In the genomic region with DNA sequence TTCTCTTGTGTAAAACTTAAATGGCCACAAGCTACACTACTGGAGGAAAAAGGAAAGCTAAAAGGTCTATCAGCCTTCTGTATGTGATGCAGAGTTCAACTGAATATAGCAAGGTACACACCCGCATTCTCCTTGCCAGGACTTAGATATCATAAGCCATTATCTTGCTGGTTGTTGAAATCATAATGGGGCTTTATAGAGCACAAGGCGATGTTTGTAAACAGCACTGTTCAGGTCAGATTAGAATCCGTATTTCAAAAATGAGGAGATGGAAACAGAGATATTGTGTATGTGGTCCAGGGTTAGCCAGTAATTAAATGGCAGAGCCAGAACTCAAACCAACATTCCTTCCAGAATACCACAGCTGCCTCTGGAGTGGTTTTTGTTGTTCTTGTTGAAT, we compare ENCODE assay signal across 10 cellular contexts. TPM values are rescaled to one million over a fixed set of nuclear protein-coding genes. Genes with fewer than 3 reads are reported as not detected.
"Had no signal": no experiment of that assay in that cellular context is flagged by ENCODE, and none has a peak within 500 bp of the region (broad histone marks: within the 10 kb centered on the region; RNA-seq: fewer than 3 reads in every experiment).

No MANE protein-coding gene starts in this region.

RNA-seq across cellular contexts. Expression of a gene that starts 2.6 kb away (rescaled TPM):
- total RNA-seq: endodermal cell, endothelial cell of umbilical vein, fibroblast of villous mesenchyme, left cardiac atrium, osteoblast, psoas muscle, skeletal muscle tissue, thoracic aorta had no signal
- polyA plus RNA-seq: heart right ventricle, neural cell had no signal
